Comparison of ENCODE assay signal across 10 cellular contexts in the genomic region with DNA sequence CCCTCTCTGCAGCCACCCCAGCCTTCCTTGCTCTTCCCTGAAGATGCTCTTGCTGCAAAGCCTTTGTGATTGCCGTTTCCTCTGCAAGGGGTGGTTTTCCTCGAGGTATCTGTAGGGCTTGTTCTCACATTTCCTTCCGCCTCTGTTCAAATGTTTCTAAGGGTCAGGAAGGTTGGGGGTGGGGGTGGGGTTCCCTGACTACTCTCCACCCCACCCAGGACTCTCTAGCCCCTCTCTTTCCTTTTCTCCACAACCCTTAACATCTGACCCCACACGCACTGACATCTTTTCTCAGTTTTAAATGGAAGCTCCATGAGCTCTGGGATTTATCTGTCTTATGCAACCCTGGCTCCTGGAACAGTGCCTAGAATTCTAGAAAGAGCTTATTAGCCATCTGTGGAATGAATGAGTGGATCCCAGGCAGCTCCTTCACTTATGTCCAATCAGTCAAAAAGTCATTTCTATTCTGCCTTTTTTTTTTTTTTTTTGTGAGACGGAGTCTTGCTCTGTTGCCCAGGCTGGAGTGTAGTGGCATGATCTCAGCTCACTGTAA. TPM values are rescaled to one million over a fixed set of nuclear protein-coding genes. Genes with fewer than 3 reads are reported as not detected.
DNase-seq lines count a peak whose midpoint lies in the region; TF ChIP-seq lines count a peak whose summit lies in the region.
"Had no signal": no experiment of that assay in that cellular context is flagged by ENCODE, and none has a peak within 500 bp of the region (broad histone marks: within the 10 kb centered on the region; RNA-seq: fewer than 3 reads in every experiment).

No MANE protein-coding gene starts in this region.

- no peak for TF ChIP-seq CTCF in AG09319 (IDR thresholded peaks at IDR 0.05; ENCODE audit: low read depth, low read length)

- peak; percentile 79 for DNase-seq in AG09319 (ENCODE audit: extremely low read depth, low read depth)
- DNase-seq in NCI-H2171 (lab: John Stamatoyannopoulos, UW): peak; percentile 63
- DNase-seq in epidermal melanocyte (ENCODE audit: insufficient read length, low spot score): peak; percentile 63
- DNase-seq in mucosa of gallbladder (ENCODE audit: low spot score): peak; percentile 65
- no peak for DNase-seq in NCI-H345 (lab: John Stamatoyannopoulos, UW)
- no peak for DNase-seq in activated CD8-positive, alpha-beta memory T cell treated with anti-CD3 and anti-CD28 coated beads for 24 hours
- no peak for DNase-seq in NCI-H1105 treated with DMSO at 0.1 percent for 48 hours (lab: John Stamatoyannopoulos, UW)
- no peak for DNase-seq in posterior vena cava (ENCODE audit: low spot score)
- DNase-seq: activated T-cell treated with anti-CD3 and anti-CD28 coated beads, Interleukin-2, amount 50 U/mL, for 4 hours; naive B cell had no signal

- intact Hi-C loops in posterior vena cava (cut with DNase I): no loop called here

RNA-seq across cellular contexts. Expression of a gene that starts 27.3 kb away (rescaled TPM):
- 39.9 TPM for total RNA-seq in mucosa of gallbladder
- total RNA-seq in posterior vena cava: 10 to 100 TPM; 25.8 to 37.0 TPM

RNA-seq across cellular contexts. Expression of a gene that starts 47.2 kb away (rescaled TPM):
- total RNA-seq in mucosa of gallbladder: 8.5 TPM
- 1 to 10 TPM; 5.0 to 5.2 TPM for total RNA-seq in posterior vena cava

Comparison
In these comparisons a context has a peak if more than half of its experiments do, and no peak if none do; other contexts are left out.
1. DNase-seq: peak in AG09319 (single experiment), NCI-H2171 (single experiment), epidermal melanocyte (single experiment) and mucosa of gallbladder (single experiment); none in NCI-H345 (single experiment), activated CD8-positive, alpha-beta memory T cell treated with anti-CD3 and anti-CD28 coated beads for 24 hours (single experiment), NCI-H1105 treated with DMSO at 0.1 percent for 48 hours (single experiment) and posterior vena cava (single experiment).